In genomic region chr3:150603888-150604319, GRCh38 we compare ENCODE assay signal across 8 cellular contexts. TPM values are rescaled to one million over a fixed set of nuclear protein-coding genes. Genes with fewer than 3 reads are reported as not detected.
A peak's percentile ranks its signal among the peaks of the same experiment; 100 is the strongest.
DNase-seq lines count a peak whose midpoint lies in the region; ATAC-seq and TF ChIP-seq lines count a peak whose summit lies in the region.

No MANE protein-coding gene starts in this region.

- H4K91ac ChIP-seq in neuronal stem cell (ENCODE audit: low read depth, low read length, poor library complexity), result no peak overlapping the region

- no peak for ATAC-seq in activated T-cell treated with anti-CD3 and anti-CD28 coated beads, Interleukin-2, amount 50 U/mL, for 72 hours (replicated peaks in 1 of 2)
- no peak for ATAC-seq in esophagus mucosa

- peak overlapping the region; percentile 57 for H2BK120ac ChIP-seq in neuronal stem cell (ENCODE audit: low read depth, low read length)

- H3K4me3 ChIP-seq in neuronal stem cell (ENCODE audit: low read length in 2 of 2), result peak overlapping the region; percentile 71 to 89

- H3K9ac ChIP-seq in neuronal stem cell (ENCODE audit: low read depth, low read length, poor library complexity), result peak overlapping the region; percentile 91

- H3K9me3 Mint-ChIP-seq in activated T-cell treated with anti-CD3 and anti-CD28 coated beads, Interleukin-2, amount 50 U/mL, for 72 hours, result no peaks in the 10 kb centered on the region

- no peak overlapping the region for H4K8ac ChIP-seq in neuronal stem cell (ENCODE audit: low read depth, low read length)

- no peak overlapping the region for H2BK12ac ChIP-seq in neuronal stem cell (ENCODE audit: low read length)

- no peak overlapping the region for H2AK5ac ChIP-seq in neuronal stem cell (ENCODE audit: low read depth, low read length)

- H3K27ac Mint-ChIP-seq in activated T-cell treated with anti-CD3 and anti-CD28 coated beads, Interleukin-2, amount 50 U/mL, for 72 hours, result peak overlapping the region; percentile 98

- peak overlapping the region; percentile 95 for H3K4me2 ChIP-seq in neuronal stem cell (ENCODE audit: insufficient read depth, low read length, poor library complexity, severe bottlenecking)

- no peak overlapping the region for H3K14ac ChIP-seq in neuronal stem cell (ENCODE audit: low read length)

- DNase-seq in activated T-cell treated with anti-CD3 and anti-CD28 coated beads, Interleukin-2, amount 50 U/mL, for 72 hours, result no peak
- no peak for DNase-seq in activated T-cell treated with anti-CD3 and anti-CD28 coated beads, Interleukin-2, amount 50 U/mL, for 48 hours
- DNase-seq in RWPE1 (ENCODE audit: low spot score) (peak; percentile 8), epithelial cell of prostate (ENCODE audit: low read depth, low spot score) (no peak), neuronal stem cell (ENCODE audit: low spot score) (peak; percentile 17), NCI-H226 (no peak), SKM-1 treated with dmso at 0.1 percent for 144 hours (lab: John Stamatoyannopoulos, UW; ENCODE audit: unreplicated experiment) (no peak)

- WGBS in neuronal stem cell (ENCODE audit: extremely low coverage in 2 of 2, insufficient read length in 2 of 2, insufficient replicate concordance in 1 of 2), 2 donors, result no CpG with 5 or more reads among the region's 16 CpGs

- peaks cover 10 to 18% of the 10 kb centered on the region in 2 donors for H3K36me3 Mint-ChIP-seq in activated T-cell treated with anti-CD3 and anti-CD28 coated beads, Interleukin-2, amount 50 U/mL, for 72 hours (ENCODE audit: insufficient read depth in 2 of 2)

- peaks cover 81% of the 10 kb centered on the region for H3K4me1 Mint-ChIP-seq in activated T-cell treated with anti-CD3 and anti-CD28 coated beads, Interleukin-2, amount 50 U/mL, for 72 hours (ENCODE audit: low read depth)

- peaks cover 6 to 25% of the 10 kb centered on the region in 2 donors for H3K4me1 ChIP-seq in neuronal stem cell (ENCODE audit: control insufficient read depth in 2 of 2, insufficient read depth in 1 of 2, low read depth in 1 of 2, low read length in 2 of 2)

- H3K23ac ChIP-seq in neuronal stem cell (ENCODE audit: low read depth, low read length, poor library complexity), result peak overlapping the region; percentile 67

- no peak for TF ChIP-seq CTCF in RWPE1 (conservative IDR thresholded peaks at IDR 0.05; ENCODE audit: low read depth)

- H3K36me3 ChIP-seq in neuronal stem cell (replicated peaks in 1 of 2; ENCODE audit: control insufficient read depth in 2 of 2, insufficient read depth in 2 of 2, low read length in 2 of 2), result peaks cover 2 to 25% of the 10 kb centered on the region in 2 donors

- no peak overlapping the region for H3K4ac ChIP-seq in neuronal stem cell (ENCODE audit: low read length)

- peak overlapping the region; percentile 94 for H2AFZ ChIP-seq in neuronal stem cell (ENCODE audit: low read length)

- peak overlapping the region; percentile 94 to 98 for H3K4me3 Mint-ChIP-seq in activated T-cell treated with anti-CD3 and anti-CD28 coated beads, Interleukin-2, amount 50 U/mL, for 72 hours

- H3K18ac ChIP-seq in neuronal stem cell (ENCODE audit: low read length), result peak overlapping the region; percentile 94

- H3K27ac ChIP-seq in RWPE1 (peak overlapping the region; percentile 99), epithelial cell of prostate (peak overlapping the region; percentile 99), neuronal stem cell (replicated peaks; ENCODE audit: low read length) (peak overlapping the region; percentile 93)

- peaks cover 4% of the 10 kb centered on the region for H3K79me1 ChIP-seq in neuronal stem cell (ENCODE audit: low read depth, low read length)

- H3K9me3 ChIP-seq in neuronal stem cell (replicated peaks in 1 of 2; ENCODE audit: control insufficient read depth in 2 of 2, insufficient read depth in 1 of 2, low read depth in 1 of 2, low read length in 2 of 2), result peaks cover 0 to 5% of the 10 kb centered on the region in 2 donors

- H3K27me3 Mint-ChIP-seq in activated T-cell treated with anti-CD3 and anti-CD28 coated beads, Interleukin-2, amount 50 U/mL, for 72 hours (ENCODE audit: low read depth), result no peaks in the 10 kb centered on the region

- CTCF ChIA-PET in RWPE1 (lab: Yijun Ruan, JAX), result no interaction called here

- no peak overlapping the region for H2BK15ac ChIP-seq in neuronal stem cell (ENCODE audit: low read length)

- no peaks in the 10 kb centered on the region for H3K27me3 ChIP-seq in neuronal stem cell (ENCODE audit: control insufficient read depth in 3 of 3, insufficient read depth in 3 of 3, low read depth in 1 of 3, low read length in 3 of 3)

- peak overlapping the region; percentile 95 for H2BK5ac ChIP-seq in neuronal stem cell (ENCODE audit: low read length)

- POLR2A ChIA-PET in RWPE1 (lab: Yijun Ruan, JAX; ENCODE audit: low non-redundant PET), result no interaction called here

RNA-seq across cellular contexts. Expression of gene SELENOT, which starts 0.8 kb away (rescaled TPM):
- 100 to 1,000 TPM in 1 of 2 donors, 10 to 100 TPM in 1; 95.9 to 104 TPM for total RNA-seq in activated T-cell treated with anti-CD3 and anti-CD28 coated beads, Interleukin-2, amount 50 U/mL, for 72 hours
- polyA plus RNA-seq in neuronal stem cell (2013, experiment 1 of 2), result 37.6 TPM
- 40.8 TPM for polyA plus RNA-seq in neuronal stem cell (2013, experiment 2 of 2)
- 68.7 TPM for total RNA-seq in esophagus mucosa

RNA-seq across cellular contexts. Expression of gene EIF2A, which starts 57.3 kb away (rescaled TPM):
- total RNA-seq in activated T-cell treated with anti-CD3 and anti-CD28 coated beads, Interleukin-2, amount 50 U/mL, for 72 hours, result 100 to 1,000 TPM; 131 to 149 TPM
- polyA plus RNA-seq in neuronal stem cell (2013, experiment 1 of 2), result 83.3 TPM
- 80.7 TPM for polyA plus RNA-seq in neuronal stem cell (2013, experiment 2 of 2)
- total RNA-seq in esophagus mucosa, result 69.0 TPM

RNA-seq across cellular contexts. Expression of gene SERP1, which starts 57.6 kb away (rescaled TPM):
- total RNA-seq in activated T-cell treated with anti-CD3 and anti-CD28 coated beads, Interleukin-2, amount 50 U/mL, for 72 hours, result 100 to 1,000 TPM; 123 to 148 TPM
- polyA plus RNA-seq in neuronal stem cell (2013, experiment 1 of 2), result 79.8 TPM
- polyA plus RNA-seq in neuronal stem cell (2013, experiment 2 of 2), result 81.3 TPM
- total RNA-seq in esophagus mucosa, result 55.5 TPM

Comparison
In these comparisons a context has a peak if more than half of its experiments do, and no peak if none do; other contexts are left out.
1. DNase-seq: peak in RWPE1 (single experiment) and neuronal stem cell (single experiment); none in activated T-cell treated with anti-CD3 and anti-CD28 coated beads, Interleukin-2, amount 50 U/mL, for 72 hours (0 of 2), activated T-cell treated with anti-CD3 and anti-CD28 coated beads, Interleukin-2, amount 50 U/mL, for 48 hours (0 of 2), epithelial cell of prostate (single experiment), NCI-H226 (single experiment) and SKM-1 treated with dmso at 0.1 percent for 144 hours (single experiment).
2. Peak in every context shown above with its lines, with median percentiles within 50 percentile points of each other: H3K27ac ChIP-seq.